ENCODE assay signal across 1 cellular context in genomic region chr3:48881652-48882114, GRCh38.
TF ChIP-seq lines count a peak whose summit lies in the region.

No MANE protein-coding gene starts in this region.

TF ChIP-seq in HepG2, 621 proteins besides CTCF, POLR2A, EP300 and RAD21:
- TF ChIP-seq TBX3 (IDR thresholded peaks at IDR 0.05; ENCODE audit: borderline replicate concordance) (no peak), FOXJ3 (CRISPR knock-in tag; IDR thresholded peaks at IDR 0.05; ENCODE audit: borderline replicate concordance) (no peak)
